ENCODE assay signal across 35 cellular contexts in genomic region chr12:42767998-42768397, GRCh38.
"Had no signal": no experiment of that assay in that cellular context is flagged by ENCODE, and none has a peak within 500 bp of the region (broad histone marks: within the 10 kb centered on the region; RNA-seq: fewer than 3 reads in every experiment).

No MANE protein-coding gene starts in this region.

- DNase-seq: activated B cell treated with CpG ODN at 0.5 μM for 24 hours; activated CD4-positive, alpha-beta memory T cell treated with anti-CD3 and anti-CD28 coated beads for 36 hours; activated CD4-positive, alpha-beta T cell treated with anti-CD3 and anti-CD28 coated beads for 4 hours; activated CD4-positive, alpha-beta T cell treated with anti-CD3 and anti-CD28 coated beads, Interleukin-2, amount 10 ng/mL, durations not matched to agents 24 days and 14 days; activated CD4-positive, alpha-beta T cell treated with anti-CD3 and anti-CD28 coated beads, Interleukin-2, amount 50 U/mL, for 1 hour; activated CD4-positive, alpha-beta T cell treated with anti-CD3 and anti-CD28 coated beads, Interleukin-2, amount 50 U/mL, for 4 hours; activated CD4-positive, CD25-positive, alpha-beta regulatory T cell treated with anti-CD3 and anti-CD28 coated beads, Interleukin-2, amount 50 U/mL, for 72 hours; activated CD8-positive, alpha-beta memory T cell treated with anti-CD3 and anti-CD28 coated beads for 24 hours; activated CD8-positive, alpha-beta memory T cell treated with anti-CD3 and anti-CD28 coated beads, Interleukin-2, amount 10 ng/mL, durations not matched to agents 7 days and 5 days; activated CD8-positive, alpha-beta memory T cell treated with anti-CD3 and anti-CD28 coated beads, Interleukin-2, amount 50 U/mL, for 48 hours; activated CD8-positive, alpha-beta T cell treated with anti-CD3 and anti-CD28 coated beads, Interleukin-2, amount 10 ng/mL, durations not matched to agents 7 days and 5 days; activated effector memory CD4-positive, alpha-beta T cell treated with Interleukin-2 at 50 U/mL for 16 hours; activated gamma-delta T cell; activated naive CD4-positive, alpha-beta T cell treated with anti-CD3 and anti-CD28 coated beads, Interleukin-2, amount 10 ng/mL, durations not matched to agents 7 days and 5 days; activated naive CD4-positive, alpha-beta T cell treated with Interleukin-2 at 50 U/mL for 16 hours; activated naive CD8-positive, alpha-beta T cell treated with anti-CD3 and anti-CD28 coated beads, Interleukin-2, amount 10 ng/mL, durations not matched to agents 7 days and 5 days; activated naive CD8-positive, alpha-beta T cell treated with anti-CD3 and anti-CD28 coated beads, Interleukin-2, amount 50 U/mL, for 24 hours; activated T-cell treated with anti-CD3 and anti-CD28 coated beads, Interleukin-2, amount 50 U/mL, for 24 hours; activated T-cell treated with anti-CD3 and anti-CD28 coated beads, Interleukin-2, amount 50 U/mL, for 48 hours; amygdala; anterior cingulate cortex; brain microvascular endothelial cell; central memory CD4-positive, alpha-beta T cell; T-helper 1 cell; T-helper 2 cell; T-helper 9 cell had no signal

- H3K9me3 Mint-ChIP-seq: activated B cell treated with CpG ODN at 0.5 μM for 24 hours; activated CD4-positive, alpha-beta memory T cell treated with anti-CD3 and anti-CD28 coated beads for 36 hours; activated naive CD4-positive, alpha-beta T cell treated with anti-CD3 and anti-CD28 coated beads, Interleukin-2, amount 50 U/mL, for 24 hours; T-helper 1 cell treated with Interleukin-12 subunit alpha and Interleukin-12 subunit beta and Interleukin-4 antibody, amounts not matched to agents 30 μg/mL and 1 μg/mL, for 36 hours had no signal

- H3K27ac Mint-ChIP-seq: activated B cell treated with CpG ODN at 0.5 μM for 24 hours; activated CD4-positive, alpha-beta memory T cell treated with anti-CD3 and anti-CD28 coated beads for 36 hours; activated CD4-positive, alpha-beta T cell treated with anti-CD3 and anti-CD28 coated beads, Interleukin-2, amount 10 ng/mL, durations not matched to agents 24 days and 14 days; activated CD8-positive, alpha-beta memory T cell treated with anti-CD3 and anti-CD28 coated beads, Interleukin-2, amount 10 ng/mL, durations not matched to agents 7 days and 5 days; activated CD8-positive, alpha-beta T cell treated with anti-CD3 and anti-CD28 coated beads, Interleukin-2, amount 10 ng/mL, durations not matched to agents 7 days and 5 days; activated naive CD4-positive, alpha-beta T cell treated with anti-CD3 and anti-CD28 coated beads, Interleukin-2, amount 10 ng/mL, durations not matched to agents 7 days and 5 days; activated naive CD4-positive, alpha-beta T cell treated with anti-CD3 and anti-CD28 coated beads, Interleukin-2, amount 50 U/mL, for 24 hours; activated naive CD8-positive, alpha-beta T cell; activated naive CD8-positive, alpha-beta T cell treated with anti-CD3 and anti-CD28 coated beads, Interleukin-2, amount 10 ng/mL, durations not matched to agents 7 days and 5 days; activated naive CD8-positive, alpha-beta T cell treated with anti-CD3 and anti-CD28 coated beads, Interleukin-2, amount 50 U/mL, for 24 hours; activated T-cell treated with anti-CD3 and anti-CD28 coated beads, Interleukin-2, amount 50 U/mL, for 24 hours; activated T-helper 2 cell treated with anti-CD3 and anti-CD28 coated beads, Interferon-gamma antibody, Interleukin-2, Interleukin-4, amounts not matched to agents 10 μg/mL and 5 μg/mL and 100 μg/mL, durations not matched to agents 14 hours and 24 hours and 36 hours; T-helper 1 cell treated with Interleukin-12 subunit alpha and Interleukin-12 subunit beta and Interleukin-4 antibody, amounts not matched to agents 30 μg/mL and 1 μg/mL, for 36 hours; T-helper 2 cell treated with Interferon-gamma antibody and Interleukin-4, amounts not matched to agents 5 μg/mL and 100 μg/mL, for 36 hours had no signal

- H3K4me3 Mint-ChIP-seq: activated B cell treated with CpG ODN at 0.5 μM for 24 hours; activated CD4-positive, alpha-beta memory T cell treated with anti-CD3 and anti-CD28 coated beads for 36 hours; activated CD4-positive, alpha-beta T cell treated with anti-CD3 and anti-CD28 coated beads, Interleukin-2, amount 10 ng/mL, durations not matched to agents 24 days and 14 days; activated CD8-positive, alpha-beta memory T cell treated with anti-CD3 and anti-CD28 coated beads, Interleukin-2, amount 10 ng/mL, durations not matched to agents 7 days and 5 days; activated CD8-positive, alpha-beta T cell treated with anti-CD3 and anti-CD28 coated beads, Interleukin-2, amount 10 ng/mL, durations not matched to agents 7 days and 5 days; activated naive CD4-positive, alpha-beta T cell treated with anti-CD3 and anti-CD28 coated beads, Interleukin-2, amount 10 ng/mL, durations not matched to agents 7 days and 5 days; activated naive CD4-positive, alpha-beta T cell treated with anti-CD3 and anti-CD28 coated beads, Interleukin-2, amount 50 U/mL, for 24 hours; activated naive CD8-positive, alpha-beta T cell; activated naive CD8-positive, alpha-beta T cell treated with anti-CD3 and anti-CD28 coated beads, Interleukin-2, amount 10 ng/mL, durations not matched to agents 7 days and 5 days; activated naive CD8-positive, alpha-beta T cell treated with anti-CD3 and anti-CD28 coated beads, Interleukin-2, amount 50 U/mL, for 24 hours; activated T-cell treated with anti-CD3 and anti-CD28 coated beads, Interleukin-2, amount 50 U/mL, for 24 hours; T-helper 1 cell treated with Interleukin-12 subunit alpha and Interleukin-12 subunit beta and Interleukin-4 antibody, amounts not matched to agents 30 μg/mL and 1 μg/mL, for 36 hours; T-helper 2 cell treated with Interferon-gamma antibody and Interleukin-4, amounts not matched to agents 5 μg/mL and 100 μg/mL, for 36 hours had no signal

- H3K36me3 ChIP-seq: ascending aorta, brain microvascular endothelial cell, breast epithelium had no signal

- H3K4me1 Mint-ChIP-seq: activated B cell treated with CpG ODN at 0.5 μM for 24 hours; activated CD4-positive, alpha-beta T cell treated with anti-CD3 and anti-CD28 coated beads, Interleukin-2, amount 10 ng/mL, durations not matched to agents 24 days and 14 days; activated CD8-positive, alpha-beta memory T cell treated with anti-CD3 and anti-CD28 coated beads, Interleukin-2, amount 10 ng/mL, durations not matched to agents 7 days and 5 days; activated naive CD4-positive, alpha-beta T cell treated with anti-CD3 and anti-CD28 coated beads, Interleukin-2, amount 10 ng/mL, durations not matched to agents 7 days and 5 days; activated naive CD4-positive, alpha-beta T cell treated with anti-CD3 and anti-CD28 coated beads, Interleukin-2, amount 50 U/mL, for 24 hours; activated naive CD8-positive, alpha-beta T cell treated with anti-CD3 and anti-CD28 coated beads, Interleukin-2, amount 10 ng/mL, durations not matched to agents 7 days and 5 days; activated naive CD8-positive, alpha-beta T cell treated with anti-CD3 and anti-CD28 coated beads, Interleukin-2, amount 50 U/mL, for 24 hours had no signal

- H3K27ac ChIP-seq: ascending aorta, brain microvascular endothelial cell, breast epithelium, VCaP had no signal

- ATAC-seq: activated CD8-positive, alpha-beta memory T cell treated with anti-CD3 and anti-CD28 coated beads, Interleukin-2, amount 10 ng/mL, durations not matched to agents 7 days and 5 days; activated CD8-positive, alpha-beta T cell treated with anti-CD3 and anti-CD28 coated beads, Interleukin-2, amount 10 ng/mL, durations not matched to agents 7 days and 5 days; activated naive CD8-positive, alpha-beta T cell treated with anti-CD3 and anti-CD28 coated beads, Interleukin-2, amount 50 U/mL, for 24 hours had no signal

- H3K4me1 ChIP-seq: ascending aorta, breast epithelium had no signal

- FAIRE-seq: TTC549 had no signal

- H3K4me3 ChIP-seq: ascending aorta, breast epithelium had no signal

- H3K27me3 Mint-ChIP-seq: activated B cell treated with CpG ODN at 0.5 μM for 24 hours; activated CD4-positive, alpha-beta memory T cell treated with anti-CD3 and anti-CD28 coated beads for 36 hours; activated CD4-positive, alpha-beta T cell treated with anti-CD3 and anti-CD28 coated beads, Interleukin-2, amount 10 ng/mL, durations not matched to agents 24 days and 14 days; activated CD8-positive, alpha-beta memory T cell treated with anti-CD3 and anti-CD28 coated beads, Interleukin-2, amount 10 ng/mL, durations not matched to agents 7 days and 5 days; activated naive CD4-positive, alpha-beta T cell treated with anti-CD3 and anti-CD28 coated beads, Interleukin-2, amount 10 ng/mL, durations not matched to agents 7 days and 5 days; activated naive CD4-positive, alpha-beta T cell treated with anti-CD3 and anti-CD28 coated beads, Interleukin-2, amount 50 U/mL, for 24 hours; activated naive CD8-positive, alpha-beta T cell treated with anti-CD3 and anti-CD28 coated beads, Interleukin-2, amount 10 ng/mL, durations not matched to agents 7 days and 5 days; activated naive CD8-positive, alpha-beta T cell treated with anti-CD3 and anti-CD28 coated beads, Interleukin-2, amount 50 U/mL, for 24 hours; activated T-cell treated with anti-CD3 and anti-CD28 coated beads, Interleukin-2, amount 50 U/mL, for 24 hours had no signal

- H3K36me3 Mint-ChIP-seq: activated CD4-positive, alpha-beta memory T cell treated with anti-CD3 and anti-CD28 coated beads for 36 hours; activated CD8-positive, alpha-beta memory T cell treated with anti-CD3 and anti-CD28 coated beads, Interleukin-2, amount 10 ng/mL, durations not matched to agents 7 days and 5 days; activated naive CD4-positive, alpha-beta T cell treated with anti-CD3 and anti-CD28 coated beads, Interleukin-2, amount 10 ng/mL, durations not matched to agents 7 days and 5 days; activated naive CD4-positive, alpha-beta T cell treated with anti-CD3 and anti-CD28 coated beads, Interleukin-2, amount 50 U/mL, for 24 hours; activated naive CD8-positive, alpha-beta T cell; activated naive CD8-positive, alpha-beta T cell treated with anti-CD3 and anti-CD28 coated beads, Interleukin-2, amount 10 ng/mL, durations not matched to agents 7 days and 5 days had no signal

- H3K27me3 ChIP-seq: ascending aorta, brain microvascular endothelial cell, breast epithelium had no signal
